ENCODE assay signal across 8 cellular contexts in the genomic region with DNA sequence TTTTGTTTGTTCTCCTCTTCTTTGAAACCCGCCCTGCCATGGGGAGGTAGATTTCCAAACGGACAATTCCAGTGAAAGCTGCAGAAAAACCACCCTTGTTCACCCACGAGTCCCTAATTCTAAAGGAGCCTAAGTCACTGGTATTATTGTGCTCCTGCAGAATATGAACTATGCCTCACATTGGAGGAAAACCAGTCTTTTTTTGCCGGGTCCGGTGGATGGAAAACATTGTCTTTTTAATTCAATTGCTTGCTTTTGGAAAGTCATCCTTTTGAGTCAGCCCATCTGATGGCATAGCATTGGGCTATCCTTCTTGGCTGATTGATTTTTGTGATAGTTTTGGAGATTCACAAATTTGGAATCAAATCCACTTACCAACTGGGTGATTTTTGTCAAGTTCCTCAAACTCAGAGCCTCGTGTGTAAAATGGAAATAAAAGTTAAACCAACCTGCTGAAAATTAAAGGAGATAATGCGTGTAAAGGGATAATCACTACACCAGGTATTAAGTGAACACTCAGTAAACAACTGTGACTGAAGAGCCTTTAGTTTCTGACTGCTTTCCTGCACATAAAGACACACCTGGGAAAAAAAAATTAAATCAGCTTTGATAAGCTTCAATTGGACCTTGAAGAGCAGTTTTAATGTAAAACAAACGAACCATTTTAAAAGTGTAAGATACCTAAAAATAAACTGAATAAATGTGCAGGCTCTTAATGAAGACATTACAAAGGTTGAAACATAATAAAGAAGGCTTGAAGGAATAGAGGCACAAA. TPM values are rescaled to one million over a fixed set of nuclear protein-coding genes. Genes with fewer than 3 reads are reported as not detected.
DNase-seq lines count a peak whose midpoint lies in the region; TF ChIP-seq lines count a peak whose summit lies in the region.

No MANE protein-coding gene starts in this region.

- H3K9ac ChIP-seq in Loucy (ENCODE audit: low read depth, low read length, poor library complexity, severe bottlenecking) (peak overlapping the region; percentile 70), neuronal stem cell (ENCODE audit: low read depth, low read length, poor library complexity) (no peak overlapping the region)

- H3K9me3 Mint-ChIP-seq in CD8-positive, alpha-beta memory T cell: peaks cover 0 to 2% (median 0%) of the 10 kb centered on the region in 5 donors

- CTCF ChIA-PET in CD8-positive, alpha-beta memory T cell (lab: Charles Lee): no interaction called here

- no peaks in the 10 kb centered on the region for H3K9me3 ChIP-seq in CD8-positive, alpha-beta memory T cell (ENCODE audit: low read length)
- H3K9me3 ChIP-seq in Loucy (ENCODE audit: insufficient read depth, low read depth, low read length) (no peaks in the 10 kb centered on the region), neuronal stem cell (replicated peaks in 1 of 2; ENCODE audit: control insufficient read depth in 2 of 2, insufficient read depth in 1 of 2, low read depth in 1 of 2, low read length in 2 of 2) (no peaks in the 10 kb centered on the region)

- H3K4me1 Mint-ChIP-seq in CD8-positive, alpha-beta memory T cell: peaks cover 5 to 12% (median 5%) of the 10 kb centered on the region in 3 donors

- H3K4me1 ChIP-seq in CD8-positive, alpha-beta memory T cell (ENCODE audit: insufficient read depth, low read length): no peaks in the 10 kb centered on the region
- H3K4me1 ChIP-seq in Loucy (ENCODE audit: insufficient read depth, low read length, poor library complexity, severe bottlenecking) (peaks cover 31% of the 10 kb centered on the region), neuronal stem cell (ENCODE audit: control insufficient read depth in 2 of 2, insufficient read depth in 1 of 2, low read depth in 1 of 2, low read length in 2 of 2) (peaks cover 4 to 10% of the 10 kb centered on the region in 2 donors)

- DNase-seq in CD8-positive, alpha-beta memory T cell: no peak
- DNase-seq in choroid plexus epithelial cell (ENCODE audit: low read depth): no peak
- DNase-seq in neuronal stem cell (ENCODE audit: low spot score): no peak
- DNase-seq in 8988T: no peak
- no peak for DNase-seq in GM03348 (ENCODE audit: low spot score)
- no peak for DNase-seq in T-helper 9 cell
- DNase-seq in stimulated activated CD4-positive, alpha-beta T cell treated with anti-CD3 and anti-CD28 coated beads, Interleukin-15, amount 100 ng/mL, for 24 hours: no peak

- H3K79me1 ChIP-seq in neuronal stem cell (ENCODE audit: low read depth, low read length): peaks cover 2% of the 10 kb centered on the region

- H2BK5ac ChIP-seq in neuronal stem cell (ENCODE audit: low read length): no peak overlapping the region

- peak overlapping the region; percentile 70 for H2AFZ ChIP-seq in Loucy (ENCODE audit: low read length)
- H2AFZ ChIP-seq in neuronal stem cell (ENCODE audit: low read length): peak overlapping the region; percentile 99

- peaks cover 44% of the 10 kb centered on the region for H3K79me2 ChIP-seq in Loucy (ENCODE audit: insufficient read depth, low read length)

- H3K27ac ChIP-seq in CD8-positive, alpha-beta memory T cell (ENCODE audit: low read depth, low read length): no peak overlapping the region
- H3K27ac ChIP-seq in neuronal stem cell (replicated peaks; ENCODE audit: low read length): no peak overlapping the region

- H3K18ac ChIP-seq in neuronal stem cell (ENCODE audit: low read length): no peak overlapping the region

- H3K4me3 ChIP-seq in CD8-positive, alpha-beta memory T cell (ENCODE audit: low read length): no peak overlapping the region
- H3K4me3 ChIP-seq in Loucy (ENCODE audit: low read length, poor library complexity, severe bottlenecking) (peak overlapping the region; percentile 81), choroid plexus epithelial cell (ENCODE audit: low read depth, low read length) (peak overlapping the region; percentile 67), neuronal stem cell (ENCODE audit: low read length in 2 of 2) (peak overlapping the region; percentile 83 to 92)

- WGBS in neuronal stem cell (ENCODE audit: extremely low coverage in 2 of 2, insufficient read length in 2 of 2, insufficient replicate concordance in 1 of 2), 2 donors: no CpG with 5 or more reads among the region's 8 CpGs

- no peaks in the 10 kb centered on the region for H3K36me3 Mint-ChIP-seq in CD8-positive, alpha-beta memory T cell

- no peaks in the 10 kb centered on the region for H3K36me3 ChIP-seq in CD8-positive, alpha-beta memory T cell (ENCODE audit: insufficient read depth, low read length)
- H3K36me3 ChIP-seq in Loucy (ENCODE audit: insufficient read depth, low read length) (no peaks in the 10 kb centered on the region), neuronal stem cell (replicated peaks in 1 of 2; ENCODE audit: control insufficient read depth in 2 of 2, insufficient read depth in 2 of 2, low read length in 2 of 2) (peaks cover 9 to 25% of the 10 kb centered on the region in 2 donors)

- H2AK5ac ChIP-seq in neuronal stem cell (ENCODE audit: low read depth, low read length): no peak overlapping the region

- peak overlapping the region in 1 of 8 donors; percentile 40 for H3K27ac Mint-ChIP-seq in CD8-positive, alpha-beta memory T cell

- H2BK120ac ChIP-seq in neuronal stem cell (ENCODE audit: low read depth, low read length): no peak overlapping the region

- no peaks in the 10 kb centered on the region for H3K9me2 ChIP-seq in Loucy (replicated peaks; ENCODE audit: low read depth, low read length)

- peak overlapping the region in 6 of 7 donors; percentile 51 to 82 (median 70) for H3K4me3 Mint-ChIP-seq in CD8-positive, alpha-beta memory T cell

- no peak for TF ChIP-seq CTCF in Loucy (conservative IDR thresholded peaks at IDR 0.05; ENCODE audit: low read length)
- no peak for TF ChIP-seq CTCF in choroid plexus epithelial cell (conservative IDR thresholded peaks at IDR 0.05; ENCODE audit: low read depth, low read length)

- H3F3A ChIP-seq in Loucy (ENCODE audit: low read depth): no peaks in the 10 kb centered on the region; the same call in 1 of the 2 replicates

- H3K4me2 ChIP-seq in Loucy (ENCODE audit: low read depth, low read length, poor library complexity, severe bottlenecking): peak overlapping the region; percentile 74
- H3K4me2 ChIP-seq in neuronal stem cell (ENCODE audit: insufficient read depth, low read length, poor library complexity, severe bottlenecking): peak overlapping the region; percentile 75

- H2BK15ac ChIP-seq in neuronal stem cell (ENCODE audit: low read length): no peak overlapping the region

- no peak overlapping the region for H3K14ac ChIP-seq in neuronal stem cell (ENCODE audit: low read length)

- H2BK12ac ChIP-seq in neuronal stem cell (ENCODE audit: low read length): no peak overlapping the region

- H3K27me3 Mint-ChIP-seq in CD8-positive, alpha-beta memory T cell: peaks cover 27 to 73% of the 10 kb centered on the region in 2 donors

- POLR2A ChIA-PET in CD8-positive, alpha-beta memory T cell (lab: Charles Lee): no interaction called here

- no peak overlapping the region for H4K8ac ChIP-seq in neuronal stem cell (ENCODE audit: low read depth, low read length)

- H4K91ac ChIP-seq in neuronal stem cell (ENCODE audit: low read depth, low read length, poor library complexity): no peak overlapping the region

- H4K20me1 ChIP-seq in Loucy (ENCODE audit: insufficient read depth, low read length, poor library complexity, severe bottlenecking): peaks cover 6% of the 10 kb centered on the region

- H3K4ac ChIP-seq in neuronal stem cell (ENCODE audit: low read length): no peak overlapping the region

- peaks cover 27% of the 10 kb centered on the region for H3K27me3 ChIP-seq in CD8-positive, alpha-beta memory T cell (ENCODE audit: insufficient read depth, low read length, poor library complexity, severe bottlenecking)
- H3K27me3 ChIP-seq in Loucy (ENCODE audit: insufficient read depth, low read length, poor library complexity, severe bottlenecking): no peaks in the 10 kb centered on the region
- H3K27me3 ChIP-seq in neuronal stem cell (ENCODE audit: control insufficient read depth in 3 of 3, insufficient read depth in 3 of 3, low read depth in 1 of 3, low read length in 3 of 3): no peaks in the 10 kb centered on the region

- H3K23ac ChIP-seq in neuronal stem cell (ENCODE audit: low read depth, low read length, poor library complexity): no peak overlapping the region

RNA-seq across cellular contexts. Expression of gene CCNJL, which starts 0.8 kb away (rescaled TPM):
- not detected for total RNA-seq in CD8-positive, alpha-beta memory T cell
- not detected for polyA plus RNA-seq in CD8-positive, alpha-beta memory T cell
- 21.2 TPM for polyA plus RNA-seq in neuronal stem cell (2013, experiment 1 of 2)
- polyA plus RNA-seq in neuronal stem cell (2013, experiment 2 of 2): 20.8 TPM

RNA-seq across cellular contexts. Expression of gene C1QTNF2, which starts 57.3 kb away (rescaled TPM):
- not detected for total RNA-seq in CD8-positive, alpha-beta memory T cell
- not detected for polyA plus RNA-seq in CD8-positive, alpha-beta memory T cell
- 0.36 TPM for polyA plus RNA-seq in neuronal stem cell (2013, experiment 1 of 2)
- 0.37 TPM for polyA plus RNA-seq in neuronal stem cell (2013, experiment 2 of 2)
